Comparison of ENCODE assay signal across 21 cellular contexts in genomic region chr11:38950882-38951281, GRCh38.
DNase-seq lines count a peak whose midpoint lies in the region; ATAC-seq, FAIRE-seq and TF ChIP-seq lines count a peak whose summit lies in the region.
"Had no signal": no experiment of that assay in that cellular context is flagged by ENCODE, and none has a peak within 500 bp of the region (broad histone marks: within the 10 kb centered on the region; RNA-seq: fewer than 3 reads in every experiment).

No MANE protein-coding gene starts in this region.

- H3K9me3 ChIP-seq in upper lobe of left lung: peaks cover 0 to 5% (median 2%) of the 10 kb centered on the region in 4 donors
- H3K9me3 ChIP-seq: BE2C had no signal

- no peaks in the 10 kb centered on the region for H3K27me3 Mint-ChIP-seq in nephron (ENCODE audit: low read depth)
- H3K27me3 Mint-ChIP-seq: CD4-positive, alpha-beta memory T cell; IgD-negative memory B cell had no signal

- H3K4me1 Mint-ChIP-seq in nephron: peaks cover 12% of the 10 kb centered on the region
- H3K4me1 Mint-ChIP-seq: CD4-positive, alpha-beta memory T cell; IgD-negative memory B cell had no signal

- H3K36me3 Mint-ChIP-seq in nephron (ENCODE audit: low read depth): no peaks in the 10 kb centered on the region
- H3K36me3 Mint-ChIP-seq: CD4-positive, alpha-beta memory T cell; IgD-negative memory B cell had no signal

- DNase-seq in EL: peak; percentile 26
- peak; percentile 31 for DNase-seq in NCI-H69 (lab: John Stamatoyannopoulos, UW)
- DNase-seq in fibroblast of the aortic adventitia (ENCODE audit: low read depth): peak; percentile 31
- DNase-seq in upper lobe of left lung: no peak
- DNase-seq in urothelium cell line (ENCODE audit: low spot score): no peak
- DNase-seq in GM19240 (ENCODE audit: insufficient read length, low spot score): no peak
- no peak for DNase-seq in SKM-1 (lab: John Stamatoyannopoulos, UW; ENCODE audit: unreplicated experiment)
- DNase-seq: BE2C; CD4-positive, alpha-beta memory T cell; DMS153; DMS79 treated with DMSO at 0.1 percent for 48 hours; GF-D8; GM23248 had no signal

- no peak overlapping the region for H3K4me3 ChIP-seq in fibroblast of the aortic adventitia (ENCODE audit: low read depth, low read length)
- H3K4me3 ChIP-seq in upper lobe of left lung: no peak overlapping the region
- H3K4me3 ChIP-seq: A549, GM23248 had no signal

- no peak for TF ChIP-seq POLR2A in upper lobe of left lung (IDR thresholded peaks at IDR 0.05)

- ATAC-seq in upper lobe of left lung (ENCODE audit: low FRiP score in 2 of 2): no peak
- ATAC-seq: A549, HCT116 had no signal

- peak overlapping the region in 2 of 3 experiments; percentile 7 to 24 for H3K27ac Mint-ChIP-seq in nephron
- H3K27ac Mint-ChIP-seq: CD4-positive, alpha-beta memory T cell; IgD-negative memory B cell had no signal

- H3K9me3 Mint-ChIP-seq in nephron: peaks cover 14% of the 10 kb centered on the region

- no peak overlapping the region for H3K27ac ChIP-seq in upper lobe of left lung
- H3K27ac ChIP-seq: A549, C4-2B, GM23248, HL-60 had no signal

- H3K4me1 ChIP-seq in upper lobe of left lung: no peaks in the 10 kb centered on the region
- H3K4me1 ChIP-seq: A549, BE2C had no signal

- H3K36me3 ChIP-seq in upper lobe of left lung: no peaks in the 10 kb centered on the region
- H3K36me3 ChIP-seq: BE2C had no signal

- H3K27me3 ChIP-seq in upper lobe of left lung: no peaks in the 10 kb centered on the region
- H3K27me3 ChIP-seq: BE2C had no signal

- 62 to 73% methylated on average over 1 of the region's 1 CpG for WGBS in upper lobe of left lung, 2 donors

- no peak for TF ChIP-seq CTCF in fibroblast of the aortic adventitia (IDR thresholded peaks at IDR 0.05; ENCODE audit: insufficient read depth, low read length)
- TF ChIP-seq CTCF in nephron (IDR thresholded peaks at IDR 0.05; ENCODE audit: unreplicated experiment in 3 of 3): no peak
- no peak for TF ChIP-seq CTCF in upper lobe of left lung (IDR thresholded peaks at IDR 0.05)

- TF ChIP-seq EP300 in upper lobe of left lung (IDR thresholded peaks at IDR 0.05): no peak

- no peak overlapping the region for H3K4me3 Mint-ChIP-seq in nephron
- H3K4me3 Mint-ChIP-seq: CD4-positive, alpha-beta memory T cell; IgD-negative memory B cell had no signal

- no peak for FAIRE-seq in urothelium cell line (lab: Jason Lieb, UNC)
- FAIRE-seq: A549, GM19239, H54 had no signal

Comparison
In these comparisons a context has a peak if more than half of its experiments do, and no peak if none do; other contexts are left out.
1. DNase-seq: peak in EL (single experiment), NCI-H69 (single experiment) and fibroblast of the aortic adventitia (single experiment); none in upper lobe of left lung (0 of 2), urothelium cell line (single experiment), GM19240 (single experiment) and SKM-1 (single experiment).